ENCODE assay signal across 1 cellular context in the genomic region with DNA sequence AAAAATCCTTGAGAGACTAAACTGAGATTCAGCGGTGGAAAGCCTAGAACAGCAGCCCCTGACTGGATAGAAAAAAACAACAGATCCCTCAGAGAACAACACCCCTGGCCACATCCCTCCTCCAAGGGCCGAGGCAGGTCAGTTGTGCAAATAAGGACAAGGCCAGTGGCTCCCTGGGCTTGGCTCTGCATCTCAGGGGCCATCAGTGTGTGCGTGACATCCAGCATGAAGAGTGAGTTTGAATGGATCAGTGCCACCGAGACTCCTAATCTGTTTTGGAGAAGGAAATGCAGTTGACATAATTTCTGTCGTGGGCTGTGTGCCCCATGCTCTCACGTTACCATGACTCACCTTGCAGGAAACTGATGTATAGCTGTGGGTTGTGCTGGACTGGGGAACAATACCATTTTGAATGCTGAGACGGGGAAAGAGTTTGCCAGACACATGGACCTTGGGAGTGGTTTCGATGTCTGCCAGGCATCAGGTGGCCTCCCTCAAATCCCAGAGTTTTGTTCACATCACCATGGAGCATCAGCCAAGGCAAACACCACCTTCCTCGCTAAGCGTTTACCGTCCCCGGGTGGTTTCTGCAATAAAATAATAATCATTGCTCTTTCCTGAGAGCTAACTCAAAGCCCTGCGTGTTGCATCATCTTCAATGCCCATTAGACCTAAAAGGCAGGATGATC.
TF ChIP-seq lines count a peak whose summit lies in the region.

No MANE protein-coding gene starts in this region.

TF ChIP-seq in GM23338, 12 proteins besides CTCF, POLR2A, EP300 and RAD21 (continued from another document):
- TF ChIP-seq, protein P1, sequence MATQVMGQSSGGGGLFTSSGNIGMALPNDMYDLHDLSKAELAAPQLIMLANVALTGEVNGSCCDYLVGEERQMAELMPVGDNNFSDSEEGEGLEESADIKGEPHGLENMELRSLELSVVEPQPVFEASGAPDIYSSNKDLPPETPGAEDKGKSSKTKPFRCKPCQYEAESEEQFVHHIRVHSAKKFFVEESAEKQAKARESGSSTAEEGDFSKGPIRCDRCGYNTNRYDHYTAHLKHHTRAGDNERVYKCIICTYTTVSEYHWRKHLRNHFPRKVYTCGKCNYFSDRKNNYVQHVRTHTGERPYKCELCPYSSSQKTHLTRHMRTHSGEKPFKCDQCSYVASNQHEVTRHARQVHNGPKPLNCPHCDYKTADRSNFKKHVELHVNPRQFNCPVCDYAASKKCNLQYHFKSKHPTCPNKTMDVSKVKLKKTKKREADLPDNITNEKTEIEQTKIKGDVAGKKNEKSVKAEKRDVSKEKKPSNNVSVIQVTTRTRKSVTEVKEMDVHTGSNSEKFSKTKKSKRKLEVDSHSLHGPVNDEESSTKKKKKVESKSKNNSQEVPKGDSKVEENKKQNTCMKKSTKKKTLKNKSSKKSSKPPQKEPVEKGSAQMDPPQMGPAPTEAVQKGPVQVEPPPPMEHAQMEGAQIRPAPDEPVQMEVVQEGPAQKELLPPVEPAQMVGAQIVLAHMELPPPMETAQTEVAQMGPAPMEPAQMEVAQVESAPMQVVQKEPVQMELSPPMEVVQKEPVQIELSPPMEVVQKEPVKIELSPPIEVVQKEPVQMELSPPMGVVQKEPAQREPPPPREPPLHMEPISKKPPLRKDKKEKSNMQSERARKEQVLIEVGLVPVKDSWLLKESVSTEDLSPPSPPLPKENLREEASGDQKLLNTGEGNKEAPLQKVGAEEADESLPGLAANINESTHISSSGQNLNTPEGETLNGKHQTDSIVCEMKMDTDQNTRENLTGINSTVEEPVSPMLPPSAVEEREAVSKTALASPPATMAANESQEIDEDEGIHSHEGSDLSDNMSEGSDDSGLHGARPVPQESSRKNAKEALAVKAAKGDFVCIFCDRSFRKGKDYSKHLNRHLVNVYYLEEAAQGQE (IDR thresholded peaks at IDR 0.05; ENCODE audit: unreplicated experiment), result no peak
- TF ChIP-seq, protein P2, sequence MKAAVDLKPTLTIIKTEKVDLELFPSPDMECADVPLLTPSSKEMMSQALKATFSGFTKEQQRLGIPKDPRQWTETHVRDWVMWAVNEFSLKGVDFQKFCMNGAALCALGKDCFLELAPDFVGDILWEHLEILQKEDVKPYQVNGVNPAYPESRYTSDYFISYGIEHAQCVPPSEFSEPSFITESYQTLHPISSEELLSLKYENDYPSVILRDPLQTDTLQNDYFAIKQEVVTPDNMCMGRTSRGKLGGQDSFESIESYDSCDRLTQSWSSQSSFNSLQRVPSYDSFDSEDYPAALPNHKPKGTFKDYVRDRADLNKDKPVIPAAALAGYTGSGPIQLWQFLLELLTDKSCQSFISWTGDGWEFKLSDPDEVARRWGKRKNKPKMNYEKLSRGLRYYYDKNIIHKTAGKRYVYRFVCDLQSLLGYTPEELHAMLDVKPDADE (IDR thresholded peaks at IDR 0.05), result no peak
- TF ChIP-seq POLR2AphosphoS5 (IDR thresholded peaks at IDR 0.05; ENCODE audit: low read depth), result no peak
- TF ChIP-seq CREB1 (CRISPR knock-in tag; IDR thresholded peaks at IDR 0.05; ENCODE audit: low read depth), result no peak
- TF ChIP-seq ZNF114 (CRISPR knock-in tag; IDR thresholded peaks at IDR 0.05), result no peak
- no peak for TF ChIP-seq EZH2 (IDR thresholded peaks at IDR 0.05; ENCODE audit: low read depth, unreplicated experiment)
- TF ChIP-seq, protein P3, sequence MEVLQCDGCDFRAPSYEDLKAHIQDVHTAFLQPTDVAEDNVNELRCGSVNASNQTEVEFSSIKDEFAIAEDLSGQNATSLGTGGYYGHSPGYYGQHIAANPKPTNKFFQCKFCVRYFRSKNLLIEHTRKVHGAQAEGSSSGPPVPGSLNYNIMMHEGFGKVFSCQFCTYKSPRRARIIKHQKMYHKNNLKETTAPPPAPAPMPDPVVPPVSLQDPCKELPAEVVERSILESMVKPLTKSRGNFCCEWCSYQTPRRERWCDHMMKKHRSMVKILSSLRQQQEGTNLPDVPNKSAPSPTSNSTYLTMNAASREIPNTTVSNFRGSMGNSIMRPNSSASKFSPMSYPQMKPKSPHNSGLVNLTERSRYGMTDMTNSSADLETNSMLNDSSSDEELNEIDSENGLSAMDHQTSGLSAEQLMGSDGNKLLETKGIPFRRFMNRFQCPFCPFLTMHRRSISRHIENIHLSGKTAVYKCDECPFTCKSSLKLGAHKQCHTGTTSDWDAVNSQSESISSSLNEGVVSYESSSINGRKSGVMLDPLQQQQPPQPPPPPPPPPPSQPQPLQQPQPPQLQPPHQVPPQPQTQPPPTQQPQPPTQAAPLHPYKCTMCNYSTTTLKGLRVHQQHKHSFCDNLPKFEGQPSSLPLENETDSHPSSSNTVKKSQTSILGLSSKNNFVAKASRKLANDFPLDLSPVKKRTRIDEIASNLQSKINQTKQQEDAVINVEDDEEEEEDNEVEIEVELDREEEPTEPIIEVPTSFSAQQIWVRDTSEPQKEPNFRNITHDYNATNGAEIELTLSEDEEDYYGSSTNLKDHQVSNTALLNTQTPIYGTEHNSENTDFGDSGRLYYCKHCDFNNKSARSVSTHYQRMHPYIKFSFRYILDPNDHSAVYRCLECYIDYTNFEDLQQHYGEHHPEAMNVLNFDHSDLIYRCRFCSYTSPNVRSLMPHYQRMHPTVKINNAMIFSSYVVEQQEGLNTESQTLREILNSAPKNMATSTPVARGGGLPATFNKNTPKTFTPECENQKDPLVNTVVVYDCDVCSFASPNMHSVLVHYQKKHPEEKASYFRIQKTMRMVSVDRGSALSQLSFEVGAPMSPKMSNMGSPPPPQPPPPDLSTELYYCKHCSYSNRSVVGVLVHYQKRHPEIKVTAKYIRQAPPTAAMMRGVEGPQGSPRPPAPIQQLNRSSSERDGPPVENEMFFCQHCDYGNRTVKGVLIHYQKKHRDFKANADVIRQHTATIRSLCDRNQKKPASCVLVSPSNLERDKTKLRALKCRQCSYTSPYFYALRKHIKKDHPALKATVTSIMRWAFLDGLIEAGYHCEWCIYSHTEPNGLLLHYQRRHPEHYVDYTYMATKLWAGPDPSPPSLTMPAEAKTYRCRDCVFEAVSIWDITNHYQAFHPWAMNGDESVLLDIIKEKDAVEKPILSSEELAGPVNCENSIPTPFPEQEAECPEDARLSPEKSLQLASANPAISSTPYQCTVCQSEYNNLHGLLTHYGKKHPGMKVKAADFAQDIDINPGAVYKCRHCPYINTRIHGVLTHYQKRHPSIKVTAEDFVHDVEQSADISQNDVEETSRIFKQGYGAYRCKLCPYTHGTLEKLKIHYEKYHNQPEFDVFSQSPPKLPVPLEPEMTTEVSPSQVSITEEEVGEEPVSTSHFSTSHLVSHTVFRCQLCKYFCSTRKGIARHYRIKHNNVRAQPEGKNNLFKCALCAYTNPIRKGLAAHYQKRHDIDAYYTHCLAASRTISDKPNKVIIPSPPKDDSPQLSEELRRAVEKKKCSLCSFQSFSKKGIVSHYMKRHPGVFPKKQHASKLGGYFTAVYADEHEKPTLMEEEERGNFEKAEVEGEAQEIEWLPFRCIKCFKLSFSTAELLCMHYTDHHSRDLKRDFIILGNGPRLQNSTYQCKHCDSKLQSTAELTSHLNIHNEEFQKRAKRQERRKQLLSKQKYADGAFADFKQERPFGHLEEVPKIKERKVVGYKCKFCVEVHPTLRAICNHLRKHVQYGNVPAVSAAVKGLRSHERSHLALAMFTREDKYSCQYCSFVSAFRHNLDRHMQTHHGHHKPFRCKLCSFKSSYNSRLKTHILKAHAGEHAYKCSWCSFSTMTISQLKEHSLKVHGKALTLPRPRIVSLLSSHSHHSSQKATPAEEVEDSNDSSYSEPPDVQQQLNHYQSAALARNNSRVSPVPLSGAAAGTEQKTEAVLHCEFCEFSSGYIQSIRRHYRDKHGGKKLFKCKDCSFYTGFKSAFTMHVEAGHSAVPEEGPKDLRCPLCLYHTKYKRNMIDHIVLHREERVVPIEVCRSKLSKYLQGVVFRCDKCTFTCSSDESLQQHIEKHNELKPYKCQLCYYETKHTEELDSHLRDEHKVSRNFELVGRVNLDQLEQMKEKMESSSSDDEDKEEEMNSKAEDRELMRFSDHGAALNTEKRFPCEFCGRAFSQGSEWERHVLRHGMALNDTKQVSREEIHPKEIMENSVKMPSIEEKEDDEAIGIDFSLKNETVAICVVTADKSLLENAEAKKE (CRISPR knock-in tag; IDR thresholded peaks at IDR 0.05), result no peak
- TF ChIP-seq JUNB (IDR thresholded peaks at IDR 0.05; ENCODE audit: unreplicated experiment), result no peak
